ENCODE assay signal across 17 cellular contexts in the genomic region with DNA sequence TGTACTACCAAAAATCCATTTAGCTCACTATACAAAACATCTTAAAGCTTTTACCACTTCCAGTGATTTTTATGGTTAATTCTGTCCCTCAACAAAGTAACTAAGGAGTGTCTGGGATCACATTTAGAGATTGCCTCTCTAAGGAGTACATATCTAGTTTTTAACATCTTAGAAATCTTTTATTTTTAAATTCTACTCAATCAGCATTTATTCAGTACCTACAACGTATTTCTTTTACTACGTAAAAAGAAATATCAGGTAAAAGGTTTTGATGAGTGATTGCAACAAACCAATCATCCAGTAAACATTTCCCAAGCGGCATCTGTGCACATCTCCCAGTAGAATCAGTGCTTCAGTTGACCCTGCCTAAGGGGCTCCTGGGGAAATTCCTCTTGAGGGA. TPM values are rescaled to one million over a fixed set of nuclear protein-coding genes. Genes with fewer than 3 reads are reported as not detected.
DNase-seq lines count a peak whose midpoint lies in the region; ATAC-seq, FAIRE-seq and TF ChIP-seq lines count a peak whose summit lies in the region.
"Had no signal": no experiment of that assay in that cellular context is flagged by ENCODE, and none has a peak within 500 bp of the region (broad histone marks: within the 10 kb centered on the region; RNA-seq: fewer than 3 reads in every experiment).

No MANE protein-coding gene starts in this region.

- H3K9ac ChIP-seq in keratinocyte (ENCODE audit: control insufficient read depth, extremely low read depth, insufficient read depth, low read length) (no peak overlapping the region), skeletal muscle tissue (ENCODE audit: low read depth in 1 of 3, low read length in 3 of 3) (no peak overlapping the region)

- DNase-seq in right cardiac atrium (no peak), Right ventricle myocardium superior (no peak), keratinocyte (ENCODE audit: low read depth, low spot score) (no peak), vagina (ENCODE audit: extremely low spot score in 2 of 2) (no peak)
- DNase-seq: activated CD4-positive, alpha-beta T cell treated with anti-CD3 and anti-CD28 coated beads, Interleukin-2, amount 10 ng/mL, durations not matched to agents 24 days and 14 days; activated T-cell treated with anti-CD3 and anti-CD28 coated beads for 4 hours; effector memory CD4-positive, alpha-beta T cell; H7; NCI-H187 treated with DMSO at 0.1 percent for 48 hours had no signal

- intact Hi-C loops in right cardiac atrium (cut with DNase I): no loop called here
- intact Hi-C loops in Right ventricle myocardium superior (cut with DNase I): no loop called here
- intact Hi-C loops in vagina (cut with DNase I): no loop called here

- peak overlapping the region; percentile 22 for H3K4me2 ChIP-seq in keratinocyte (ENCODE audit: control insufficient read depth, extremely low read depth, insufficient read depth, low read depth, low read length)

- H3K4me1 ChIP-seq in right cardiac atrium (ENCODE audit: control insufficient read depth, insufficient read depth, low read length) (peaks cover 6% of the 10 kb centered on the region), keratinocyte (ENCODE audit: control insufficient read depth, extremely low read depth, insufficient read depth, low read length) (peaks cover 35% of the 10 kb centered on the region), skeletal muscle tissue (ENCODE audit: control insufficient read depth in 3 of 3, insufficient read depth in 3 of 3, low read length in 3 of 3) (peaks cover 0 to 9% (median 2%) of the 10 kb centered on the region in 3 donors), vagina (peaks cover 31% of the 10 kb centered on the region)

- H3K27me3 ChIP-seq in right cardiac atrium (ENCODE audit: control insufficient read depth, insufficient read depth): no peaks in the 10 kb centered on the region
- H3K27me3 ChIP-seq in keratinocyte (ENCODE audit: control insufficient read depth, extremely low read depth, insufficient read depth, low read length): no peaks in the 10 kb centered on the region
- H3K27me3 ChIP-seq in skeletal muscle tissue (ENCODE audit: control insufficient read depth in 3 of 3, insufficient read depth in 3 of 3, low read length in 3 of 3): no peaks in the 10 kb centered on the region
- H3K27me3 ChIP-seq in vagina: no peaks in the 10 kb centered on the region
- H3K27me3 ChIP-seq: cardiac muscle cell had no signal

- H3K4me3 ChIP-seq in right cardiac atrium (ENCODE audit: low read length) (no peak overlapping the region), keratinocyte (ENCODE audit: control insufficient read depth in 2 of 3, extremely low read depth in 1 of 3, insufficient read depth in 2 of 3, low read depth in 1 of 3, low read length in 3 of 3) (no peak overlapping the region), skeletal muscle tissue (ENCODE audit: low read length in 3 of 3) (no peak overlapping the region), vagina (no peak overlapping the region)
- H3K4me3 ChIP-seq: cardiac muscle cell had no signal

- H3K9me3 ChIP-seq in right cardiac atrium (ENCODE audit: control insufficient read depth, low read length) (no peaks in the 10 kb centered on the region), keratinocyte (ENCODE audit: control insufficient read depth, low read depth, low read length) (no peaks in the 10 kb centered on the region), skeletal muscle tissue (ENCODE audit: control insufficient read depth in 3 of 3, low read length in 3 of 3) (no peaks in the 10 kb centered on the region), vagina (no peaks in the 10 kb centered on the region)

- H2AFZ ChIP-seq in keratinocyte (ENCODE audit: control insufficient read depth, low read length): no peak overlapping the region

- 89% methylated on average over 3 of the region's 3 CpGs for WGBS in right cardiac atrium

- H3K36me3 ChIP-seq in keratinocyte (ENCODE audit: control insufficient read depth in 2 of 2, extremely low read depth in 1 of 2, insufficient read depth in 2 of 2, low read length in 2 of 2): peaks cover 14 to 29% of the 10 kb centered on the region in 2 experiments
- peaks cover 0 to 3% (median 0%) of the 10 kb centered on the region in 3 donors for H3K36me3 ChIP-seq in skeletal muscle tissue (ENCODE audit: control insufficient read depth in 3 of 3, insufficient read depth in 3 of 3, low read length in 3 of 3)
- peaks cover 0 to 14% of the 10 kb centered on the region in 2 donors for H3K36me3 ChIP-seq in vagina
- H3K36me3 ChIP-seq: cardiac muscle cell had no signal

- H3K27ac ChIP-seq in right cardiac atrium (ENCODE audit: low read length): peak overlapping the region; percentile 72
- H3K27ac ChIP-seq in keratinocyte (ENCODE audit: control insufficient read depth, insufficient read depth, low read length): peak overlapping the region; percentile 15
- peak overlapping the region; percentile 43 for H3K27ac ChIP-seq in skeletal muscle tissue (ENCODE audit: low read depth, low read length)
- peak overlapping the region; percentile 47 for H3K27ac ChIP-seq in vagina
- H3K27ac ChIP-seq: cardiac muscle cell had no signal

- dilution Hi-C loops in keratinocyte (cut with MboI; ENCODE audit: extremely low pct_ligation_motif_present, low sequenced_read_pairs): no loop called here

- H3K9me1 ChIP-seq in keratinocyte (ENCODE audit: control insufficient read depth, extremely low read depth, insufficient read depth, low read length): no peaks in the 10 kb centered on the region

- peaks cover 7% of the 10 kb centered on the region for H3K79me2 ChIP-seq in keratinocyte (ENCODE audit: control insufficient read depth, insufficient read depth, low read length)

- ATAC-seq in right cardiac atrium (no peak), Right ventricle myocardium superior (ENCODE audit: poor library complexity) (no peak), HG03520 (IDR thresholded peaks at IDR 0.05; ENCODE audit: unreplicated experiment) (no peak), GM19467 (IDR thresholded peaks at IDR 0.05; ENCODE audit: unreplicated experiment) (no peak), HG02588 (IDR thresholded peaks at IDR 0.05; ENCODE audit: unreplicated experiment) (no peak)

- no peaks in the 10 kb centered on the region for H4K20me1 ChIP-seq in keratinocyte (ENCODE audit: control insufficient read depth, extremely low read depth, insufficient read depth, low read length)

- TF ChIP-seq POLR2A in vagina (IDR thresholded peaks at IDR 0.05): no peak

- FAIRE-seq in keratinocyte (lab: Jason Lieb, UNC): no peak
- FAIRE-seq: G401.6, GM12891, TTC549 had no signal

- TF ChIP-seq CTCF in keratinocyte (optimal IDR thresholded peaks at IDR 0.05 in 1 of 3, IDR thresholded peaks at IDR 0.05 in 1 of 3, conservative IDR thresholded peaks at IDR 0.05 in 1 of 3; ENCODE audit: extremely low read depth in 1 of 3, insufficient read depth in 2 of 3, low read length in 3 of 3) (no peak), vagina (IDR thresholded peaks at IDR 0.05) (no peak)

RNA-seq across cellular contexts. Expression of a gene that starts 31.9 kb away (rescaled TPM):
- total RNA-seq in right cardiac atrium (100 to 1,000 TPM in 1 of 4 donors, 10 to 100 TPM in 3; 42.1 to 110 (median 47.3) TPM), Right ventricle myocardium superior (62.1 TPM), skeletal muscle tissue (195 TPM), vagina (152 TPM)
- polyA plus RNA-seq in right cardiac atrium (59.9 TPM), keratinocyte (74.1 to 97.9 TPM (median 79.8 TPM) in 3 replicates)
- polyA plus RNA-seq in keratinocyte (2011; ENCODE audit: low read depth): 117 TPM
- polyA plus RNA-seq in keratinocyte (2011; cell fraction: cytosol; rRNA removed): 28.6 and 29.7 TPM in 2 replicates
- 287 and 320 TPM in 2 replicates for polyA plus RNA-seq in keratinocyte (2011; cell fraction: nucleus; rRNA removed)
- polyA plus RNA-seq in keratinocyte (2012; ENCODE audit: low replicate concordance): 26.0 and 98.2 TPM in 2 replicates
- polyA minus RNA-seq in keratinocyte: 210 to 345 TPM (median 248 TPM) in 3 replicates
- 89.2 TPM for polyA minus RNA-seq in keratinocyte (2011; cell fraction: cytosol; rRNA and poly(A)+ RNA removed)
- 248 and 360 TPM in 2 replicates for polyA minus RNA-seq in keratinocyte (2011; cell fraction: nucleus; rRNA and poly(A)+ RNA removed)
- total RNA-seq: activated CD4-positive, alpha-beta T cell treated with anti-CD3 and anti-CD28 coated beads, Interleukin-2, amount 10 ng/mL, durations not matched to agents 24 days and 14 days had no signal

Comparison
In these comparisons a context has a peak if more than half of its experiments do, and no peak if none do; other contexts are left out.
1. H3K27ac ChIP-seq: peak in every context shown above with its lines; median percentile 72 in right cardiac atrium; 47 in vagina; 43 in skeletal muscle tissue; 15 in keratinocyte.